8 cellular contexts compared by ENCODE assay signal in the genomic region with DNA sequence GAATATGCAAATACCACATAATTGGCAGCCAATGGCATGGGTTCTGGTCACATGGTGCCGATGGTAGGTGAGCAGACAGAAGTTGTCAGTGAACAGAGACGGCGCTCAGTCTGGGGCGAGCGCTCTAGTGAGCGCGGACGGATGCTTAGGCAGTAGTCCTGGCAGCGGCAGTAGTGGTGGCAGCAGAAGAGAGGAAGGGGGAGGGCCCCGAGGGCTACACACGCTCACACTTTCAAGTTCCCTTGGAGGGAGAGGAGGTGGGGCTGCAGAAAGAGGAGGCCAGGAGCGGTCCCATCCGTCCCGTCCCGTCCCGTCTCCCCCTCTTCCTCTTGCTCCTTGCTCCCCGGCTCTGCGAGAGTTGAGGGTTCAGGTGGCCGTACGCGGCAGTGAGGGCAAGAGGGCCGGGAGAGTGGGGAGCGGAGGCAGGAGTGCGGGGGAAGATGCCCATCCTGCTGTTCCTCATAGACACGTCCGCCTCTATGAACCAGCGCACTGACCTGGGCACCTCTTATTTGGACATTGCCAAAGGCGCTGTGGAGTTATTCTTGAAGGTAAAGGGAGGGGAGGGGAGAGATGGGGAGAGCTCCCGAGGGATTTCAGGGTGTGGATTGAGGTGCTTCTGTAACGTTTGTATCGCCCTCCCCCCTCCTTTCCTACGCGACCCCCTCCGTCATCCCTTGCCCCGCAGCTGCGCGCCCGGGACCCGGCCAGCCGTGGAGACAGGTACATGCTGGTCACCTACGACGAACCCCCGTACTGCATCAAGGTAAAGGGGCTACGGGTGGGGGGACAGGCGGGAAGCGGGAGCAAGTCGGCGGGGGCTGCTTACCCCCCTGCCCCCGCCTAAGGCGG. TPM values are rescaled to one million over a fixed set of nuclear protein-coding genes. Genes with fewer than 3 reads are reported as not detected.
DNase-seq lines count a peak whose midpoint lies in the region; ATAC-seq, FAIRE-seq and TF ChIP-seq lines count a peak whose summit lies in the region.

A gene with protein sequence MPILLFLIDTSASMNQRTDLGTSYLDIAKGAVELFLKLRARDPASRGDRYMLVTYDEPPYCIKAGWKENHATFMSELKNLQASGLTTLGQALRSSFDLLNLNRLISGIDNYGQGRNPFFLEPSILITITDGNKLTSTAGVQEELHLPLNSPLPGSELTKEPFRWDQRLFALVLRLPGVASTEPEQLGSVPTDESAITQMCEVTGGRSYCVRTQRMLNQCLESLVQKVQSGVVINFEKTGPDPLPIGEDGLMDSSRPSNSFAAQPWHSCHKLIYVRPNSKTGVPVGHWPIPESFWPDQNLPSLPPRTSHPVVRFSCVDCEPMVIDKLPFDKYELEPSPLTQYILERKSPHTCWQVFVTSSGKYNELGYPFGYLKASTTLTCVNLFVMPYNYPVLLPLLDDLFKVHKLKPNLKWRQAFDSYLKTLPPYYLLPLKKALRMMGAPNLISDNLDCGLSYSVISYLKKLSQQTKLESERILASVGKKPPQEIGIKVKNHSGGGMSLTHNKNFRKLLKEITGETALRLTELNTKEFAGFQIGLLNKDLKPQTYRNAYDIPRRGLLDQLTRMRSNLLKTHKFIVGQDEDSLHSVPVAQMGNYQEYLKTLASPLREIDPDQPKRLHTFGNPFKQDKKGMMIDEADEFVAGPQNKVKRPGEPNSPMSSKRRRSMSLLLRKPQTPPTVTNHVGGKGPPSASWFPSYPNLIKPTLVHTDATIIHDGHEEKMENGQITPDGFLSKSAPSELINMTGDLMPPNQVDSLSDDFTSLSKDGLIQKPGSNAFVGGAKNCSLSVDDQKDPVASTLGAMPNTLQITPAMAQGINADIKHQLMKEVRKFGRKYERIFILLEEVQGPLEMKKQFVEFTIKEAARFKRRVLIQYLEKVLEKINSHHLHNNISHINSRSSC (plus strand): TSS at position 108 of the 852 bp plus-strand sequence. CDS start 333 bp downstream, at position 441.

- H3K4me2 ChIP-seq in astrocyte (ENCODE audit: low read length), result peak within 1 kb of the TSS; percentile 89

- H3K4me1 ChIP-seq in astrocyte (ENCODE audit: insufficient read depth, low read length), result no peaks in the 10 kb centered on the region

- FAIRE-seq in astrocyte (lab: Jason Lieb, UNC), result no peak

- H3K27me3 ChIP-seq in astrocyte (ENCODE audit: insufficient read depth, low read length), result no peaks in the 10 kb centered on the region

- peak; percentile 78 for ATAC-seq in HG02571 (IDR thresholded peaks at IDR 0.05; ENCODE audit: unreplicated experiment)

- H2AFZ ChIP-seq in astrocyte (ENCODE audit: low read depth, low read length), result peak within 1 kb of the TSS; percentile 84

- H3K9me3 Mint-ChIP-seq in astrocyte (ENCODE audit: unreplicated experiment), result no peaks in the 10 kb centered on the region

- no peaks in the 10 kb centered on the region for H3K79me2 ChIP-seq in astrocyte (ENCODE audit: insufficient read depth, low read length)

- H3K27ac ChIP-seq in astrocyte (ENCODE audit: low read depth, low read length), result peak within 1 kb of the TSS; percentile 77

- H3K9me3 ChIP-seq in astrocyte (ENCODE audit: insufficient read depth, low read depth, low read length), result no peaks in the 10 kb centered on the region

- no peaks in the 10 kb centered on the region for H4K20me1 ChIP-seq in astrocyte (ENCODE audit: insufficient read depth, low read length)

- H3K27ac Mint-ChIP-seq in astrocyte (ENCODE audit: unreplicated experiment), result peak within 1 kb of the TSS; percentile 97

- H3K27me3 Mint-ChIP-seq in astrocyte (ENCODE audit: low read depth, unreplicated experiment), result no peaks in the 10 kb centered on the region

- no peaks in the 10 kb centered on the region for H3K36me3 Mint-ChIP-seq in astrocyte (ENCODE audit: low read depth, unreplicated experiment)

- DNase-seq in NCI-H1092 treated with DMSO at 0.1 percent for 48 hours (lab: John Stamatoyannopoulos, UW) (peak; percentile 33), T-helper 9 cell (peak; percentile 77), astrocyte (ENCODE audit: low read depth) (peak; percentile 89), hepatic stellate cell (ENCODE audit: low spot score) (peak; percentile 47), retina (peak; percentile 85), LoVo (ENCODE audit: low spot score) (no peak)

- H3K4me1 Mint-ChIP-seq in astrocyte (ENCODE audit: low read depth, unreplicated experiment), result no peaks in the 10 kb centered on the region

- peak within 1 kb of the TSS; percentile 89 for H3K9ac ChIP-seq in astrocyte (ENCODE audit: low read length)

- TF ChIP-seq CTCF in GM12875 (IDR thresholded peaks at IDR 0.05; ENCODE audit: borderline replicate concordance, insufficient read depth, low read depth, low read length) (no peak), astrocyte (IDR thresholded peaks at IDR 0.05; ENCODE audit: insufficient read depth, low read depth, low read length) (no peak)

- H3K4me3 ChIP-seq in GM12875 (ENCODE audit: low read depth, low read length) (peak within 1 kb of the TSS; percentile 79), astrocyte (ENCODE audit: insufficient read depth, low read depth, low read length) (peak within 1 kb of the TSS; percentile 64)

- H3K4me3 Mint-ChIP-seq in astrocyte (ENCODE audit: unreplicated experiment), result peak within 1 kb of the TSS; percentile 89

- no peaks in the 10 kb centered on the region for H3K36me3 ChIP-seq in astrocyte (ENCODE audit: insufficient read depth, low read length)

RNA-seq across cellular contexts. Expression of the gene that starts here (rescaled TPM):
- total RNA-seq in astrocyte, result 7.5 and 8.7 TPM in 2 replicates
